ENCODE assay signal across 28 cellular contexts in the genomic region with DNA sequence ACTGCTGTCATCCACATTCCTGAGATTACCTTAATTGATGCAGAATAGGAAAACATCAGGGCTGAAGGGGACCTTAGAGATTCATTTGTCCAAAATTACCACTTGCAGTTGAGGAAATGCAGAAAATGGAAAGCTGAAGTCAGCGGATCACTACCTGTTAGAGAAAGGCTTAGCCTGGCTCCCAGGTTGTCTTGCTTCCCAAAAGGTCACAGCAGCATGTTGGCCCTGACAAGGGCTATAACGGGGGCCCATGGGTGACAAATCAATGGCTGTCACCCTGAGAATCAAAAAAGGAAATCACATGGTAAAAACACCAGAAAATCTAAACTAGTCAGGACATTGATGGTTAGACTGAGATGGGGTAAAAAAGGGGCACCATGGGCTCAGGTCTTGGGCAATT. TPM values are rescaled to one million over a fixed set of nuclear protein-coding genes. Genes with fewer than 3 reads are reported as not detected.
"Had no signal": no experiment of that assay in that cellular context is flagged by ENCODE, and none has a peak within 500 bp of the region (broad histone marks: within the 10 kb centered on the region; RNA-seq: fewer than 3 reads in every experiment).

No MANE protein-coding gene starts in this region.

- H3K4me3 Mint-ChIP-seq: naive thymus-derived CD4-positive, alpha-beta T cell; natural killer cell; nephron; neural progenitor cell; stimulated activated effector memory CD8-positive, alpha-beta T cell treated with anti-CD3 and anti-CD28 coated beads, Interleukin-12 subunit alpha, Interleukin-12 subunit beta, amount 100 ng/mL, for 72 hours; stimulated activated naive B cell treated with anti-CD40 and anti-IgM and Interleukin-4, amounts not matched to agents 10 μg/mL and 1 μg/mL and 100 μg/mL, for 72 hours; stimulated activated naive CD8-positive, alpha-beta T cell treated with anti-CD3 and anti-CD28 coated beads, Interleukin-15, Interleukin-2, amounts not matched to agents 100 ng/mL and 50 ng/mL, for 24 hours had no signal

- H3K4me1 ChIP-seq: neural progenitor cell, parathyroid adenoma, spleen, thyroid gland, upper lobe of right lung, uterus had no signal

- DNase-seq: naive thymus-derived CD4-positive, alpha-beta T cell; natural killer cell; occipital lobe; ovary; posterior cingulate gyrus; psoas muscle; right cardiac atrium; spleen; stimulated activated CD4-positive, alpha-beta T cell treated with anti-CD3 and anti-CD28 coated beads, Interleukin-12 subunit alpha, Interleukin-12 subunit beta, amount 100 ng/mL, for 4 hours; stimulated activated CD4-positive, alpha-beta T cell treated with anti-CD3 and anti-CD28 coated beads, Interleukin-1b, Interleukin-23, amount 100 ng/mL, for 48 hours; stimulated activated CD4-positive, alpha-beta T cell treated with anti-CD3 and anti-CD28 coated beads, Interleukin-4, amount 100 ng/mL, for 24 hours; stimulated activated naive B cell treated with anti-CD40 and anti-IgM and Interleukin-4, amounts not matched to agents 10 μg/mL and 1 μg/mL and 100 μg/mL, for 72 hours; stimulated activated naive CD4-positive, alpha-beta T cell treated with Interleukin-2 at 50 U/mL for 16 hours; stomach; thyroid gland; upper lobe of right lung; uterus had no signal

- H3K36me3 ChIP-seq: neural progenitor cell, ovary, uterus had no signal

- H3K9me3 ChIP-seq: ovary, psoas muscle, spleen, stomach, thoracic aorta, thyroid gland, tibial nerve, upper lobe of right lung, uterus had no signal

- H3K4me1 Mint-ChIP-seq: natural killer cell; neural progenitor cell; stimulated activated naive B cell treated with anti-CD40 and anti-IgM and Interleukin-4, amounts not matched to agents 10 μg/mL and 1 μg/mL and 100 μg/mL, for 72 hours had no signal

- H3K27ac Mint-ChIP-seq: naive thymus-derived CD4-positive, alpha-beta T cell; natural killer cell; nephron; neural progenitor cell; progenitor cell of endocrine pancreas; stimulated activated effector memory CD8-positive, alpha-beta T cell treated with anti-CD3 and anti-CD28 coated beads, Interleukin-12 subunit alpha, Interleukin-12 subunit beta, amount 100 ng/mL, for 72 hours; stimulated activated naive B cell treated with anti-CD40 and anti-IgM and Interleukin-4, amounts not matched to agents 10 μg/mL and 1 μg/mL and 100 μg/mL, for 72 hours; stimulated activated naive CD8-positive, alpha-beta T cell treated with anti-CD3 and anti-CD28 coated beads, Interleukin-15, Interleukin-2, amounts not matched to agents 100 ng/mL and 50 ng/mL, for 24 hours had no signal

- H3K79me2 ChIP-seq: parathyroid adenoma had no signal

- H3K9ac ChIP-seq: neural progenitor cell, parathyroid adenoma had no signal

- H3K4me3 ChIP-seq: neural progenitor cell, ovary, psoas muscle, skin epidermis, smooth muscle cell, spleen, stomach, thoracic aorta, thyroid gland, tibial nerve, upper lobe of right lung, uterus had no signal

- H3K27me3 ChIP-seq: neural progenitor cell, ovary, spleen, stomach, thyroid gland, tibial nerve, upper lobe of right lung, uterus had no signal

- H3K27ac ChIP-seq: neural progenitor cell, ovary, parathyroid adenoma, psoas muscle, spleen, stomach, thoracic aorta, thyroid gland, tibial nerve, upper lobe of right lung, uterus had no signal

- ATAC-seq: naive thymus-derived CD4-positive, alpha-beta T cell; natural killer cell; psoas muscle; right cardiac atrium; sciatic nerve; stimulated activated effector memory CD8-positive, alpha-beta T cell treated with anti-CD3 and anti-CD28 coated beads, Interleukin-12 subunit alpha, Interleukin-12 subunit beta, amount 100 ng/mL, for 72 hours; stimulated activated naive B cell treated with anti-CD40 and anti-IgM and Interleukin-4, amounts not matched to agents 10 μg/mL and 1 μg/mL and 100 μg/mL, for 72 hours; upper lobe of right lung had no signal

- H3K9me3 Mint-ChIP-seq: natural killer cell; nephron; neural progenitor cell; stimulated activated effector memory CD8-positive, alpha-beta T cell treated with anti-CD3 and anti-CD28 coated beads, Interleukin-12 subunit alpha, Interleukin-12 subunit beta, amount 100 ng/mL, for 72 hours; stimulated activated naive B cell treated with anti-CD40 and anti-IgM and Interleukin-4, amounts not matched to agents 10 μg/mL and 1 μg/mL and 100 μg/mL, for 72 hours; stimulated activated naive CD8-positive, alpha-beta T cell treated with anti-CD3 and anti-CD28 coated beads, Interleukin-15, Interleukin-2, amounts not matched to agents 100 ng/mL and 50 ng/mL, for 24 hours had no signal

- H2AFZ ChIP-seq: neural progenitor cell, parathyroid adenoma had no signal

- H3K36me3 Mint-ChIP-seq: natural killer cell; neural progenitor cell; stimulated activated naive B cell treated with anti-CD40 and anti-IgM and Interleukin-4, amounts not matched to agents 10 μg/mL and 1 μg/mL and 100 μg/mL, for 72 hours had no signal

- H3K4me2 ChIP-seq: neural progenitor cell, smooth muscle cell had no signal

RNA-seq across cellular contexts. Expression of a gene that starts 51.7 kb away (rescaled TPM):
- total RNA-seq: smooth muscle cell had no signal
